ENCODE assay signal across 1 cellular context in the genomic region with DNA sequence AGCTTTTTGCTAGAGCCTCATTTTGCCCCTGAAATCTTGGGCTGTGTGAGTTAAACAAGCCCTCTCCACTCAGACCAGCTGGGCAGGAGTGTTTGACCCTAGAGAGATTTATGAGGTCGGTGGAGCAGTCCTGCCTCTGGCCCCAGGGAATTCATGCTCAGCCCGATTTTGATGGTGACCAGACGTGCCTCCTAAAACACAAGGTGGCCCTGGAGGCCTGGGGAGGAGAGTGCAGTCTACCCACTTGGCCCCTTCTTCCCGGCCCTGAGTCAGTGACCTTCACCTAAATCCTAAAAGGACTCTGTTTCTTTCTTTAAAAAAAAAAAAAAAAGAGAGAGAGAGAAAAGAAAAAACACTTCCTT.
TF ChIP-seq lines count a peak whose summit lies in the region.

No MANE protein-coding gene starts in this region.

TF ChIP-seq in liver, 16 proteins besides CTCF, POLR2A, EP300 and RAD21:
- peak; percentile 17 for TF ChIP-seq NR2F2 (IDR thresholded peaks at IDR 0.05)
- TF ChIP-seq RXRA (IDR thresholded peaks at IDR 0.05), result no peak
- TF ChIP-seq, protein P1, sequence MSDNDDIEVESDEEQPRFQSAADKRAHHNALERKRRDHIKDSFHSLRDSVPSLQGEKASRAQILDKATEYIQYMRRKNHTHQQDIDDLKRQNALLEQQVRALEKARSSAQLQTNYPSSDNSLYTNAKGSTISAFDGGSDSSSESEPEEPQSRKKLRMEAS (IDR thresholded peaks at IDR 0.05), result no peak
- TF ChIP-seq FOXA1 (IDR thresholded peaks at IDR 0.05), result no peak
